17 cellular contexts compared by ENCODE assay signal in the genomic region with DNA sequence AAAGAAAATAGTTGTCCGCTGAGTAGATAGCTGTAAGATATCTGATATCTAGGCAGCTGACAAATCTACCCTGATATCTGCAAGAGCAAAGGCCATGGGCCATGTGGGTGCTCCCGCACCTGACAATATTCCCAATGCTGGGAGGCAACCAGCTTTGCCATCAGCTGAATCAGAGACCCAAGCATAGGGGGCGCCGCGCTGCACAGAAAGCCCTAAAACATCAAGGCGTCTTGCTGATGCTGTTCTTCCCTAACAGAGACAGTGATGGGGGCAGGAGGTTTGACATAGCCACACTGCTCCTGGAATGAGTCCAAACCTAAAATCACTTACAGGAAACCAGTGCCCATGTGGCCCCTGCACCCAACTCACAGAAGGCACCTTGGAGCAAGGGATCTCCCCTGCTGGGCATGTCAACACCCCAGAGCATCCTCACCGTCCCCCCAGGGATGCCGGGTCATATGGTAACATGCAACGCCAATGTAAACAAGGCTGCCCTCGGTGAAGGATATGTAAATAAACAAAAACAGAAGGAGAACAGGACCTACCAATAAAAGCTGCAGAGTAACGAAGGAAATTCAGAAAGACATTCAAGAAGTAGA.
A peak's percentile ranks its signal among the peaks of the same experiment; 100 is the strongest.
DNase-seq lines count a peak whose midpoint lies in the region; ATAC-seq, FAIRE-seq and TF ChIP-seq lines count a peak whose summit lies in the region.
"Had no signal": no experiment of that assay in that cellular context is flagged by ENCODE, and none has a peak within 500 bp of the region (broad histone marks: within the 10 kb centered on the region; RNA-seq: fewer than 3 reads in every experiment).

No MANE protein-coding gene starts in this region.

- H4K5ac ChIP-seq in H1 (ENCODE audit: insufficient read length, low read depth, low read length), result no peak overlapping the region

- no peak overlapping the region for H3K9ac ChIP-seq in H1 (replicated peaks in 1 of 4; ENCODE audit: extremely low read depth in 1 of 4, low read depth in 3 of 4, low read length in 3 of 4)
- H3K9ac ChIP-seq: GM23248 had no signal

- H2BK12ac ChIP-seq in H1 (ENCODE audit: low read depth, low read length), result no peak overlapping the region

- H3K36me3 ChIP-seq in H1 (ENCODE audit: control insufficient read depth in 2 of 4, insufficient read depth in 4 of 4, low read length in 3 of 4) (no peaks in the 10 kb centered on the region), upper lobe of right lung (no peaks in the 10 kb centered on the region), MG63 (no peaks in the 10 kb centered on the region)

- no peak overlapping the region for H2BK5ac ChIP-seq in H1 (ENCODE audit: low read depth, low read length)

- no peak for ATAC-seq in upper lobe of right lung
- ATAC-seq in GM18520 (IDR thresholded peaks at IDR 0.05; ENCODE audit: unreplicated experiment), result no peak
- ATAC-seq: HepG2, PC-3 had no signal

- H3K56ac ChIP-seq in H1 (replicated peaks; ENCODE audit: insufficient read length, low read depth, low read length), result no peak overlapping the region

- H3K18ac ChIP-seq in H1 (ENCODE audit: extremely low read depth, low read length), result no peak overlapping the region

- H3K23me2 ChIP-seq in H1 (ENCODE audit: low read depth, low read length), result no peaks in the 10 kb centered on the region

- CTCF ChIA-PET in H1 (lab: Charles Lee; ENCODE audit: partially characterized antibody), result interaction anchor here (0.8 to 3.0 kb wide), 8 partner anchors 10 to 483 kb away, joined by 3 to 19 read pairs (median 4); no protein-coding TSS in a partner anchor

- H3K4me2 ChIP-seq in H1 (ENCODE audit: insufficient read depth in 1 of 2, low read depth in 2 of 2, low read length in 2 of 2), result no peak overlapping the region

- no peak overlapping the region for H4K8ac ChIP-seq in H1 (ENCODE audit: extremely low read depth, insufficient read depth, low read length)

- 0 out of 7 replicates have a peak, but pooled peaks cover 0 to 2% (median 0%) of the 10 kb centered on the region in 4 experiments for H3K4me1 ChIP-seq in H1 (replicated peaks in 1 of 4; ENCODE audit: control insufficient read depth in 3 of 4, insufficient read depth in 4 of 4, low read length in 3 of 4)
- H3K4me1 ChIP-seq in upper lobe of right lung, result no peaks in the 10 kb centered on the region

- TF ChIP-seq POLR2A in H1 (IDR thresholded peaks at IDR 0.05; ENCODE audit: control extremely low read depth in 1 of 2, low read depth in 2 of 2, low read length in 2 of 2), result no peak

- no peak overlapping the region for H2BK20ac ChIP-seq in H1 (ENCODE audit: low read length)

- H3K4me3 ChIP-seq in H1 (ENCODE audit: extremely low read depth in 1 of 4, insufficient read depth in 2 of 4, low read depth in 3 of 4, low read length in 4 of 4), result no peak overlapping the region
- H3K4me3 ChIP-seq in upper lobe of right lung, result no peak overlapping the region
- no peak overlapping the region for H3K4me3 ChIP-seq in MG63
- no peak overlapping the region for H3K4me3 ChIP-seq in foreskin fibroblast (ENCODE audit: low read depth in 1 of 2, low read length in 2 of 2)
- H3K4me3 ChIP-seq: GM23248 had no signal

- no peak overlapping the region for H2AK5ac ChIP-seq in H1 (ENCODE audit: low read depth, low read length)

- TF ChIP-seq EP300 in H1 (IDR thresholded peaks at IDR 0.05; ENCODE audit: borderline replicate concordance in 1 of 2, low read depth in 2 of 2, low read length in 2 of 2), result no peak

- H2BK15ac ChIP-seq in H1 (ENCODE audit: low read length), result no peak overlapping the region

- TF ChIP-seq CTCF in H1 (IDR thresholded peaks at IDR 0.05; ENCODE audit: control extremely low read depth in 1 of 3, insufficient read depth in 1 of 3, low read depth in 1 of 3, low read length in 3 of 3) (peak; percentile 46 to 73 (median 64)), upper lobe of right lung (IDR thresholded peaks at IDR 0.05) (no peak), foreskin fibroblast (IDR thresholded peaks at IDR 0.05; ENCODE audit: low read depth, low read length) (no peak)

- POLR2A ChIA-PET in H1 (lab: Charles Lee; ENCODE audit: partially characterized antibody), result no interaction called here

- FAIRE-seq in H1 (lab: Jason Lieb, UNC), result no peak
- FAIRE-seq: HepG2 had no signal

- TF ChIP-seq RAD21 in H1 (IDR thresholded peaks at IDR 0.05 in 1 of 2, conservative IDR thresholded peaks at IDR 0.05 in 1 of 2; ENCODE audit: low read depth in 2 of 2, low read length in 2 of 2), result peak; percentile 42 to 64

- H3K14ac ChIP-seq in H1 (ENCODE audit: insufficient read length), result no peak overlapping the region

- no peak overlapping the region for H2AFZ ChIP-seq in H1 (ENCODE audit: low read length)
- H2AFZ ChIP-seq: GM23248 had no signal

- peaks cover 0 to 14% of the 10 kb centered on the region in 2 experiments; a peak in 1 of 4 replicates for H3K79me2 ChIP-seq in H1 (ENCODE audit: control insufficient read depth in 1 of 2, insufficient read depth in 2 of 2, low read length in 2 of 2)

- H3K27ac ChIP-seq in H1 (ENCODE audit: low read depth, low read length) (no peak overlapping the region), upper lobe of right lung (no peak overlapping the region)
- H3K27ac ChIP-seq: GM23248 had no signal

- no peak overlapping the region for H3K4ac ChIP-seq in H1 (replicated peaks; ENCODE audit: insufficient read length, low read depth, low read length)

- intact Hi-C loops in upper lobe of right lung (cut with DNase I), result no loop called here

- H3K23ac ChIP-seq in H1 (ENCODE audit: insufficient read length), result no peak overlapping the region

- H3K27me3 ChIP-seq in H1 (replicated peaks in 1 of 4; ENCODE audit: control insufficient read depth in 3 of 4, extremely low read depth in 1 of 4, insufficient read depth in 3 of 4, low read length in 3 of 4), result no peaks in the 10 kb centered on the region
- H3K27me3 ChIP-seq in upper lobe of right lung, result no peaks in the 10 kb centered on the region
- no peaks in the 10 kb centered on the region for H3K27me3 ChIP-seq in MG63

- H3K9me3 ChIP-seq in H1 (ENCODE audit: insufficient read depth in 2 of 2, low read depth in 1 of 2, low read length in 1 of 2), result peaks cover 7 to 10% of the 10 kb centered on the region in 2 experiments
- peaks cover 5% of the 10 kb centered on the region for H3K9me3 ChIP-seq in upper lobe of right lung
- H3K9me3 ChIP-seq in MG63, result peaks cover 6% of the 10 kb centered on the region; the same call in 1 of the 2 replicates

- 81% methylated on average over 11 of the region's 11 CpGs; no CpG with 5 or more reads in 1 of the 2 experiments for WGBS in H1 (ENCODE audit: extremely low coverage in 1 of 2, insufficient coverage in 1 of 2, insufficient read length in 1 of 2, insufficient replicate concordance in 2 of 2, low coverage in 1 of 2, low lambda C conversion rate in 2 of 2, missing lambda C conversion rate in 1 of 2), 2 experiments

- no peak overlapping the region for H4K91ac ChIP-seq in H1 (replicated peaks; ENCODE audit: insufficient read length, low read length)

- H3K79me1 ChIP-seq in H1 (ENCODE audit: low read depth, low read length), result no peaks in the 10 kb centered on the region; the same call in 1 of the 2 replicates

- H4K20me1 ChIP-seq in H1 (replicated peaks in 1 of 2; ENCODE audit: control insufficient read depth in 1 of 2, insufficient read depth in 2 of 2, low read length in 2 of 2), result peaks cover 0 to 2% of the 10 kb centered on the region in 2 experiments

- peak; percentile 19 for DNase-seq in NCI-H146 (lab: John Stamatoyannopoulos, UW)
- DNase-seq in NCI-H146 treated with DMSO at 0.1 percent for 48 hours (lab: John Stamatoyannopoulos, UW; ENCODE audit: unreplicated experiment), result no peak
- DNase-seq in NCI-H2196 treated with DMSO at 0.1 percent for 48 hours (lab: John Stamatoyannopoulos, UW; ENCODE audit: unreplicated experiment), result peak; percentile 10
- peak; percentile 10 to 62 for DNase-seq in H1 (ENCODE audit: low read depth in 1 of 2, low spot score in 2 of 2)
- no peak for DNase-seq in upper lobe of right lung
- no peak for DNase-seq in MG63
- DNase-seq in foreskin fibroblast, result no peak
- DNase-seq: 8988T, GDM1, GM23248, KBM-7, MV-4-11, NCI-H187 treated with DMSO at 0.1 percent for 48 hours, PC-3, RPMI8226 had no signal

- no peak overlapping the region for H2BK120ac ChIP-seq in H1 (replicated peaks; ENCODE audit: low read depth, low read length)

TF ChIP-seq in H1, 55 proteins besides CTCF, POLR2A, EP300 and RAD21:
- TF ChIP-seq GABPA (IDR thresholded peaks at IDR 0.05; ENCODE audit: borderline replicate concordance, insufficient read depth, low read length) (no peak), KDM5A (IDR thresholded peaks at IDR 0.05; ENCODE audit: low read length) (no peak), EGR1 (IDR thresholded peaks at IDR 0.05; ENCODE audit: borderline replicate concordance, low read depth, low read length) (no peak), SP1 (IDR thresholded peaks at IDR 0.05; ENCODE audit: low read depth, low read length) (no peak), MAFK (IDR thresholded peaks at IDR 0.05; ENCODE audit: low read depth, low read length) (no peak), CREB1 (IDR thresholded peaks at IDR 0.05) (no peak), SP2 (IDR thresholded peaks at IDR 0.05; ENCODE audit: low read length) (no peak), ATF3 (IDR thresholded peaks at IDR 0.05; ENCODE audit: insufficient read depth, low read depth, low read length) (no peak), ATF2 (IDR thresholded peaks at IDR 0.05; ENCODE audit: low read length) (no peak), PHF8 (conservative IDR thresholded peaks at IDR 0.05; ENCODE audit: low read depth, low read length) (no peak), POLR2AphosphoS5 (IDR thresholded peaks at IDR 0.05; ENCODE audit: low read depth, low read length) (no peak)

Comparison
In these comparisons a context has a peak if more than half of its experiments do, and no peak if none do; other contexts are left out.
1. DNase-seq: peak in NCI-H146 (single experiment), NCI-H2196 treated with DMSO at 0.1 percent for 48 hours (single experiment) and H1 (2 of 2); none in NCI-H146 treated with DMSO at 0.1 percent for 48 hours (single experiment), upper lobe of right lung (single experiment), MG63 (single experiment) and foreskin fibroblast (0 of 2).
2. CTCF ChIP-seq: peak in H1 (3 of 3); none in upper lobe of right lung (single experiment) and foreskin fibroblast (single experiment).